ENCODE assay signal across 9 cellular contexts in genomic region chr3:15556512-15556911, GRCh38. TPM values are rescaled to one million over a fixed set of nuclear protein-coding genes. Genes with fewer than 3 reads are reported as not detected.
DNase-seq lines count a peak whose midpoint lies in the region; ATAC-seq and TF ChIP-seq lines count a peak whose summit lies in the region.
"Had no signal": no experiment of that assay in that cellular context is flagged by ENCODE, and none has a peak within 500 bp of the region (broad histone marks: within the 10 kb centered on the region; RNA-seq: fewer than 3 reads in every experiment).

No MANE protein-coding gene starts in this region.

- peaks cover 2 to 9% of the 10 kb centered on the region in 2 experiments; a peak in 3 of 4 replicates for H3K4me1 Mint-ChIP-seq in H9

- no peak overlapping the region for H3K56ac ChIP-seq in H9 (ENCODE audit: insufficient read length, low read depth, low read length)

- H3K9me3 ChIP-seq in Karpas-422 (ENCODE audit: low read length): no peaks in the 10 kb centered on the region
- H3K9me3 ChIP-seq in H9 (ENCODE audit: control insufficient read depth, low read depth, low read length): no peaks in the 10 kb centered on the region

- H2BK12ac ChIP-seq in H9 (ENCODE audit: insufficient read length, low read depth, low read length): no peak overlapping the region

- H3K14ac ChIP-seq in H9 (ENCODE audit: insufficient read depth, low read length): no peak overlapping the region

- H3K4me1 ChIP-seq in Karpas-422 (ENCODE audit: low read length) (peaks cover 18% of the 10 kb centered on the region), H9 (ENCODE audit: insufficient read depth, low read length) (no peaks in the 10 kb centered on the region)

- peak; percentile 74 for DNase-seq in Karpas-422
- peak; percentile 81 for DNase-seq in medulla oblongata (ENCODE audit: extremely low spot score)
- DNase-seq in RKO (ENCODE audit: low spot score): no peak
- DNase-seq in activated effector memory CD4-positive, alpha-beta T cell treated with Interleukin-2 at 50 U/mL for 16 hours: no peak
- DNase-seq in caudate nucleus (lab: John Stamatoyannopoulos, UW): no peak
- no peak for DNase-seq in H9

- no peak overlapping the region for H2BK15ac ChIP-seq in H9 (ENCODE audit: low read depth, low read length)

- ATAC-seq in GM18520 (IDR thresholded peaks at IDR 0.05; ENCODE audit: unreplicated experiment): peak; percentile 72
- ATAC-seq in GM21723 (IDR thresholded peaks at IDR 0.05; ENCODE audit: unreplicated experiment): peak; percentile 89

- WGBS in H9 (ENCODE audit: extremely low coverage, insufficient read length, low lambda C conversion rate): no CpG with 5 or more reads among the region's 2 CpGs

- H3K9ac ChIP-seq in Karpas-422 (ENCODE audit: low read length) (no peak overlapping the region), H9 (ENCODE audit: extremely low read depth, insufficient read length, low read length) (no peak overlapping the region)

- no peak overlapping the region for H2BK20ac ChIP-seq in H9 (ENCODE audit: low read depth, low read length, poor library complexity, severe bottlenecking)

- H3K4me3 Mint-ChIP-seq in H9: no peak overlapping the region

- no peaks in the 10 kb centered on the region for H3K9me2 ChIP-seq in Karpas-422 (replicated peaks; ENCODE audit: insufficient read depth, low read length)

- H3K27me3 ChIP-seq in Karpas-422 (ENCODE audit: low read length) (no peaks in the 10 kb centered on the region), H9 (ENCODE audit: insufficient read depth, low read length) (no peaks in the 10 kb centered on the region)

- H2AFZ ChIP-seq in Karpas-422 (ENCODE audit: low read length) (no peak overlapping the region), H9 (ENCODE audit: low read length) (no peak overlapping the region)

- H3K79me1 ChIP-seq in H9 (ENCODE audit: insufficient read depth, low read depth, low read length, poor library complexity, severe bottlenecking): no peaks in the 10 kb centered on the region

- no peak overlapping the region for H3K27ac Mint-ChIP-seq in H9

- H3K4ac ChIP-seq in H9 (ENCODE audit: low read depth, low read length): no peak overlapping the region

- no peak overlapping the region for H3T11ph ChIP-seq in H9 (ENCODE audit: low read length)

- H4K20me1 ChIP-seq in Karpas-422 (ENCODE audit: insufficient read depth, low read depth, low read length): no peaks in the 10 kb centered on the region
- H4K20me1 ChIP-seq in H9 (ENCODE audit: control insufficient read depth, insufficient read depth, insufficient read length): no peaks in the 10 kb centered on the region

- H3K36me3 ChIP-seq in Karpas-422 (ENCODE audit: insufficient read depth, low read length): peaks cover 8% of the 10 kb centered on the region; the same call in 1 of the 2 replicates

- H4K8ac ChIP-seq in H9 (replicated peaks; ENCODE audit: insufficient read length, low read depth, low read length): no peak overlapping the region

- no peaks in the 10 kb centered on the region for H3K23me2 ChIP-seq in H9 (ENCODE audit: insufficient read length, low read depth, low read length, poor library complexity, severe bottlenecking)

- no peak overlapping the region for H3K4me3 ChIP-seq in Karpas-422 (ENCODE audit: low read length)

- no peaks in the 10 kb centered on the region for H3K27me3 Mint-ChIP-seq in H9 (ENCODE audit: low read depth)

- H2AK5ac ChIP-seq in H9 (ENCODE audit: insufficient read length, low read length): no peak overlapping the region

- no peak overlapping the region for H2BK5ac ChIP-seq in H9 (ENCODE audit: insufficient read length, low read length)

- H3K23ac ChIP-seq in H9 (ENCODE audit: insufficient read length, low read depth, low read length): no peak overlapping the region

- H3K79me2 ChIP-seq in Karpas-422 (ENCODE audit: low read length) (no peaks in the 10 kb centered on the region), H9 (ENCODE audit: insufficient read depth, low read length) (no peaks in the 10 kb centered on the region)

- no peak overlapping the region for H4K5ac ChIP-seq in H9 (ENCODE audit: insufficient read length, low read depth, low read length)

- no peak for TF ChIP-seq CTCF in H9 (conservative IDR thresholded peaks at IDR 0.05)

- H3K9me3 Mint-ChIP-seq in H9: no peaks in the 10 kb centered on the region

- no peak overlapping the region for H3K18ac ChIP-seq in H9 (ENCODE audit: insufficient read length, low read depth, low read length)

- H2BK120ac ChIP-seq in H9 (ENCODE audit: low read depth, low read length, poor library complexity, severe bottlenecking): no peak overlapping the region

- peaks cover 0 to 16% (median 4%) of the 10 kb centered on the region in 3 experiments; a peak in 6 of 7 replicates for H3K36me3 Mint-ChIP-seq in H9 (ENCODE audit: insufficient read depth in 1 of 3, low read depth in 3 of 3)

- H3K27ac ChIP-seq in Karpas-422 (ENCODE audit: low read length) (no peak overlapping the region), caudate nucleus (ENCODE audit: low read depth, low read length) (no peak overlapping the region), H9 (ENCODE audit: insufficient read length, low read depth, low read length) (no peak overlapping the region)
- H3K27ac ChIP-seq: HL-60 had no signal

- H3K4me2 ChIP-seq in Karpas-422 (ENCODE audit: low read depth, low read length, poor library complexity, severe bottlenecking) (no peak overlapping the region), H9 (ENCODE audit: insufficient read depth, insufficient read length, low read length) (no peak overlapping the region)

- no peak overlapping the region for H4K91ac ChIP-seq in H9 (ENCODE audit: insufficient read length, low read depth, low read length)

RNA-seq across cellular contexts. Expression of gene COLQ, which starts 35.0 kb away (rescaled TPM):
- total RNA-seq in Karpas-422 (2014; rRNA removed; shearing (Covaris generic); ENCODE audit: low replicate concordance): 2.6 and 8.9 TPM in 2 replicates
- 0.61 and 1.1 TPM in 2 replicates for total RNA-seq in H9 (2021)

RNA-seq across cellular contexts. Expression of gene HACL1, which starts 44.9 kb away (rescaled TPM):
- 52.7 and 58.9 TPM in 2 replicates for total RNA-seq in Karpas-422 (2014; rRNA removed; shearing (Covaris generic); ENCODE audit: low replicate concordance)
- total RNA-seq in H9 (2021): 48.9 and 52.6 TPM in 2 replicates

RNA-seq across cellular contexts. Expression of gene BTD, which starts 45.0 kb away (rescaled TPM):
- total RNA-seq in Karpas-422 (2014; rRNA removed; shearing (Covaris generic); ENCODE audit: low replicate concordance): 5.2 and 7.1 TPM in 2 replicates
- total RNA-seq in H9 (2021): 21.5 and 23.3 TPM in 2 replicates

Comparison
In these comparisons a context has a peak if more than half of its experiments do, and no peak if none do; other contexts are left out.
1. DNase-seq: peak in Karpas-422 (single experiment) and medulla oblongata (single experiment); none in RKO (single experiment), activated effector memory CD4-positive, alpha-beta T cell treated with Interleukin-2 at 50 U/mL for 16 hours (single experiment), caudate nucleus (0 of 61) and H9 (single experiment).